In genomic region chr18:54828290-54828871, GRCh38 we compare ENCODE assay signal across 7 cellular contexts. TPM values are rescaled to one million over a fixed set of nuclear protein-coding genes. Genes with fewer than 3 reads are reported as not detected.
DNase-seq lines count a peak whose midpoint lies in the region; ATAC-seq lines count a peak whose summit lies in the region.

Gene RAB27B, plus strand, starts transcription at chr18:54828477. Its CDS starts 49,109 bp downstream, at chr18:54877586.

- peaks cover 8% of the 10 kb centered on the region for H3K9me3 Mint-ChIP-seq in activated CD4-positive, alpha-beta memory T cell treated with anti-CD3 and anti-CD28 coated beads for 36 hours

- DNase-seq in H4 (ENCODE audit: low spot score) (peak; percentile 78), NCI-H345 treated with DMSO at 0.1 percent for 48 hours (lab: John Stamatoyannopoulos, UW; ENCODE audit: unreplicated experiment) (peak; percentile 14), lung microvascular endothelial cell (ENCODE audit: low read depth in 2 of 2) (peak; percentile 13 to 48)
- DNase-seq in activated CD4-positive, alpha-beta memory T cell treated with anti-CD3 and anti-CD28 coated beads for 36 hours, result peak; percentile 85
- peak; percentile 62 for DNase-seq in stimulated activated CD4-positive, alpha-beta T cell treated with anti-CD3 and anti-CD28 coated beads, Interleukin-4, amount 100 ng/mL, for 48 hours (ENCODE audit: low read depth in 2 of 2)

- 1% methylated on average over 35 of the region's 35 CpGs for whole genome bisulfite sequencing in ectodermal cell, 2 experiments

- H3K36me3 ChIP-seq in ectodermal cell (ENCODE audit: control insufficient read depth, insufficient read depth, low read length), result no peaks in the 10 kb centered on the region

- H3K27me3 ChIP-seq in ectodermal cell (ENCODE audit: control insufficient read depth, insufficient read depth, low read length, poor library complexity, severe bottlenecking), result peaks cover 7% of the 10 kb centered on the region

- peak within 1 kb of the TSS; percentile 77 for H3K4me3 Mint-ChIP-seq in activated CD4-positive, alpha-beta memory T cell treated with anti-CD3 and anti-CD28 coated beads for 36 hours

- H3K4me3 ChIP-seq in ectodermal cell (ENCODE audit: insufficient read depth, low read depth, low read length), result peak within 1 kb of the TSS; percentile 67

- H3K27ac Mint-ChIP-seq in activated CD4-positive, alpha-beta memory T cell treated with anti-CD3 and anti-CD28 coated beads for 36 hours, result no peak within 1 kb of the TSS

- no peaks in the 10 kb centered on the region for H3K27me3 Mint-ChIP-seq in activated CD4-positive, alpha-beta memory T cell treated with anti-CD3 and anti-CD28 coated beads for 36 hours

- H3K27ac ChIP-seq in ectodermal cell (ENCODE audit: insufficient read depth, low read depth, low read length, poor library complexity, severe bottlenecking), result no peak within 1 kb of the TSS

- H3K9me3 ChIP-seq in ectodermal cell (ENCODE audit: control insufficient read depth, low read length), result no peaks in the 10 kb centered on the region

- POLR2A ChIA-PET in activated CD4-positive, alpha-beta memory T cell treated with anti-CD3 and anti-CD28 coated beads for 36 hours (lab: Charles Lee), result no interaction called here

- CTCF ChIA-PET in activated CD4-positive, alpha-beta memory T cell treated with anti-CD3 and anti-CD28 coated beads for 36 hours (lab: Charles Lee), result no interaction called here

- peaks cover 3% of the 10 kb centered on the region for H3K36me3 Mint-ChIP-seq in activated CD4-positive, alpha-beta memory T cell treated with anti-CD3 and anti-CD28 coated beads for 36 hours

- ATAC-seq in GM19455 (IDR thresholded peaks at IDR 0.05; ENCODE audit: unreplicated experiment), result no peak

- intact Hi-C loops in activated CD4-positive, alpha-beta memory T cell treated with anti-CD3 and anti-CD28 coated beads for 36 hours (cut with micrococcal nuclease), result loop anchor here (1.0 to 2.0 kb wide), 4 partner anchors 22 to 118 kb away; no protein-coding TSS in a partner anchor

- H3K4me1 Mint-ChIP-seq in activated CD4-positive, alpha-beta memory T cell treated with anti-CD3 and anti-CD28 coated beads for 36 hours (ENCODE audit: low read depth), result peaks cover 19% of the 10 kb centered on the region

- H3K4me1 ChIP-seq in ectodermal cell (ENCODE audit: control insufficient read depth, insufficient read depth, low read length), result no peaks in the 10 kb centered on the region

RNA-seq across cellular contexts. Expression of gene RAB27B, which starts in this region (rescaled TPM):
- 1.4 and 2.1 TPM in 2 replicates for total RNA-seq in H4 (2014; rRNA removed; shearing (Covaris generic))
- total RNA-seq in activated CD4-positive, alpha-beta memory T cell treated with anti-CD3 and anti-CD28 coated beads for 36 hours, result under 1 TPM; 0.22 to 0.31 TPM
- 1.5 TPM for polyA plus RNA-seq in ectodermal cell (2013, experiment 1 of 4)
- polyA plus RNA-seq in ectodermal cell (2013, experiment 2 of 4), result 1.4 TPM
- polyA plus RNA-seq in ectodermal cell (2013, experiment 3 of 4), result 0.64 TPM
- polyA plus RNA-seq in ectodermal cell (2013, experiment 4 of 4), result 0.73 TPM
- total RNA-seq in lung microvascular endothelial cell, result under 0.01 TPM in 1 of 2 replicates, not detected in the other

Comparison
In these comparisons a context has a peak if more than half of its experiments do, and no peak if none do; other contexts are left out.
1. Peak in DNase-seq in activated CD4-positive, alpha-beta memory T cell treated with anti-CD3 and anti-CD28 coated beads for 36 hours; RNA of the gene not detected or under 1 TPM.
2. Peak in DNase-seq in lung microvascular endothelial cell; RNA of the gene not detected or under 1 TPM.
3. DNase-seq: peak in every context shown above with its lines; median percentile 85 in activated CD4-positive, alpha-beta memory T cell treated with anti-CD3 and anti-CD28 coated beads for 36 hours; 78 in H4; 62 in stimulated activated CD4-positive, alpha-beta T cell treated with anti-CD3 and anti-CD28 coated beads, Interleukin-4, amount 100 ng/mL, for 48 hours; 30 in lung microvascular endothelial cell; 14 in NCI-H345 treated with DMSO at 0.1 percent for 48 hours.